ENCODE assay signal across 1 cellular context in genomic region chr21:45517249-45518065, GRCh38.
TF ChIP-seq lines count a peak whose summit lies in the region.

No MANE protein-coding gene starts in this region.

TF ChIP-seq in HepG2, 621 proteins besides CTCF, POLR2A, EP300 and RAD21 (continued from another document and continues in another):
- no peak for TF ChIP-seq SOX6 (IDR thresholded peaks at IDR 0.05)
- TF ChIP-seq SOX6 (CRISPR knock-in tag; IDR thresholded peaks at IDR 0.05), result peak; percentile 26; the same call in 1 of the 2 replicates
- TF ChIP-seq ZNF768 (CRISPR knock-in tag; IDR thresholded peaks at IDR 0.05), result no peak
- no peak for TF ChIP-seq NFE2L2 (IDR thresholded peaks at IDR 0.05; ENCODE audit: low read length)
- TF ChIP-seq CHCHD3 (CRISPR knock-in tag; IDR thresholded peaks at IDR 0.05), result no peak
- no peak for TF ChIP-seq ZKSCAN5 (CRISPR knock-in tag; IDR thresholded peaks at IDR 0.05)
- no peak for TF ChIP-seq ZSCAN22 (CRISPR knock-in tag; IDR thresholded peaks at IDR 0.05)
- no peak for TF ChIP-seq TBL1XR1 (IDR thresholded peaks at IDR 0.05; ENCODE audit: borderline replicate concordance, low read length, partially characterized antibody)
- no peak for TF ChIP-seq ZFP91 (CRISPR knock-in tag; IDR thresholded peaks at IDR 0.05; ENCODE audit: borderline replicate concordance)
- TF ChIP-seq RAD51 (IDR thresholded peaks at IDR 0.05; ENCODE audit: borderline replicate concordance), result no peak
- no peak for TF ChIP-seq POGK (CRISPR knock-in tag; conservative IDR thresholded peaks at IDR 0.05)
- no peak for TF ChIP-seq TARDBP (CRISPR knock-in tag; IDR thresholded peaks at IDR 0.05)
- no peak for TF ChIP-seq MIXL1 (CRISPR knock-in tag; IDR thresholded peaks at IDR 0.05)
- TF ChIP-seq SATB2 (CRISPR knock-in tag; IDR thresholded peaks at IDR 0.05), result no peak
- TF ChIP-seq SUZ12 (IDR thresholded peaks at IDR 0.05; ENCODE audit: low read depth, low read length), result no peak
- no peak for TF ChIP-seq ZFP82 (CRISPR knock-in tag; IDR thresholded peaks at IDR 0.05; ENCODE audit: borderline replicate concordance)
- TF ChIP-seq GATAD2A (CRISPR knock-in tag; IDR thresholded peaks at IDR 0.05), result peak; percentile 42; the same call in 1 of the 2 replicates
- no peak for TF ChIP-seq ZNF557 (CRISPR knock-in tag; IDR thresholded peaks at IDR 0.05)
- TF ChIP-seq TCF12 (IDR thresholded peaks at IDR 0.05), result no peak
- TF ChIP-seq TCF12 (CRISPR knock-in tag; IDR thresholded peaks at IDR 0.05), result no peak
- TF ChIP-seq CENPBD1 (CRISPR knock-in tag; IDR thresholded peaks at IDR 0.05; ENCODE audit: borderline replicate concordance, low read depth), result no peak
- TF ChIP-seq SAP130 (CRISPR knock-in tag; IDR thresholded peaks at IDR 0.05; ENCODE audit: low read depth), result no peak
- no peak for TF ChIP-seq ZBTB34 (CRISPR knock-in tag; IDR thresholded peaks at IDR 0.05)
- no peak for TF ChIP-seq ZNF33A (CRISPR knock-in tag; IDR thresholded peaks at IDR 0.05; ENCODE audit: borderline replicate concordance)
- TF ChIP-seq ZBTB39 (CRISPR knock-in tag; IDR thresholded peaks at IDR 0.05), result no peak
- TF ChIP-seq NR1H2 (CRISPR knock-in tag; IDR thresholded peaks at IDR 0.05; ENCODE audit: borderline replicate concordance, low read depth), result no peak
- no peak for TF ChIP-seq KDM5A (IDR thresholded peaks at IDR 0.05; ENCODE audit: borderline replicate concordance, low read length)
- TF ChIP-seq ZNF503 (CRISPR knock-in tag; IDR thresholded peaks at IDR 0.05), result no peak
- no peak for TF ChIP-seq POLR2AphosphoS5 (IDR thresholded peaks at IDR 0.05; ENCODE audit: low read depth, low read length)
- TF ChIP-seq ETV5 (CRISPR knock-in tag; IDR thresholded peaks at IDR 0.05; ENCODE audit: borderline replicate concordance), result no peak
- TF ChIP-seq ZNF558 (CRISPR knock-in tag; IDR thresholded peaks at IDR 0.05; ENCODE audit: borderline replicate concordance), result no peak
- peak; percentile 45; the same call in 1 of the 2 replicates for TF ChIP-seq HNF4A (CRISPR knock-in tag; IDR thresholded peaks at IDR 0.05)
- TF ChIP-seq ZNF776 (CRISPR knock-in tag; IDR thresholded peaks at IDR 0.05), result no peak
- no peak for TF ChIP-seq ZBTB2 (CRISPR knock-in tag; IDR thresholded peaks at IDR 0.05; ENCODE audit: low read depth)
- TF ChIP-seq MTA3 (CRISPR knock-in tag; IDR thresholded peaks at IDR 0.05), result no peak
- no peak for TF ChIP-seq ISX (CRISPR knock-in tag; conservative IDR thresholded peaks at IDR 0.05)
- no peak for TF ChIP-seq FOSL2 (CRISPR knock-in tag; IDR thresholded peaks at IDR 0.05)
- TF ChIP-seq THAP8 (CRISPR knock-in tag; IDR thresholded peaks at IDR 0.05; ENCODE audit: borderline replicate concordance), result no peak
- no peak for TF ChIP-seq RFX5 (IDR thresholded peaks at IDR 0.05; ENCODE audit: low read depth, low read length)
- no peak for TF ChIP-seq NR2F6 (IDR thresholded peaks at IDR 0.05)
- peak; percentile 40; the same call in 1 of the 2 replicates for TF ChIP-seq NR2F6 (CRISPR knock-in tag; IDR thresholded peaks at IDR 0.05)
- TF ChIP-seq RFXANK (CRISPR knock-in tag; IDR thresholded peaks at IDR 0.05), result no peak
- peak in 1 of 2 experiments; percentile 94; a peak in 2 of 4 replicates for TF ChIP-seq ATF4 (CRISPR knock-in tag; IDR thresholded peaks at IDR 0.05)
- TF ChIP-seq SOX5 (CRISPR knock-in tag; IDR thresholded peaks at IDR 0.05; ENCODE audit: borderline replicate concordance), result no peak
- TF ChIP-seq HNF1A (IDR thresholded peaks at IDR 0.05; ENCODE audit: low read depth), result no peak
- TF ChIP-seq HNF1A (CRISPR knock-in tag; IDR thresholded peaks at IDR 0.05; ENCODE audit: borderline replicate concordance), result no peak
- no peak for TF ChIP-seq MAF1 (CRISPR knock-in tag; IDR thresholded peaks at IDR 0.05; ENCODE audit: borderline replicate concordance)
- no peak for TF ChIP-seq ARNTL (CRISPR knock-in tag; IDR thresholded peaks at IDR 0.05)
- TF ChIP-seq PHB2 (IDR thresholded peaks at IDR 0.05; ENCODE audit: partially characterized antibody), result no peak
- no peak for TF ChIP-seq CENPT (CRISPR knock-in tag; IDR thresholded peaks at IDR 0.05; ENCODE audit: low read depth)
- peak; percentile 99 for TF ChIP-seq ZBTB33 (CRISPR knock-in tag; IDR thresholded peaks at IDR 0.05)
